ENCODE assay signal across 18 cellular contexts in the genomic region with DNA sequence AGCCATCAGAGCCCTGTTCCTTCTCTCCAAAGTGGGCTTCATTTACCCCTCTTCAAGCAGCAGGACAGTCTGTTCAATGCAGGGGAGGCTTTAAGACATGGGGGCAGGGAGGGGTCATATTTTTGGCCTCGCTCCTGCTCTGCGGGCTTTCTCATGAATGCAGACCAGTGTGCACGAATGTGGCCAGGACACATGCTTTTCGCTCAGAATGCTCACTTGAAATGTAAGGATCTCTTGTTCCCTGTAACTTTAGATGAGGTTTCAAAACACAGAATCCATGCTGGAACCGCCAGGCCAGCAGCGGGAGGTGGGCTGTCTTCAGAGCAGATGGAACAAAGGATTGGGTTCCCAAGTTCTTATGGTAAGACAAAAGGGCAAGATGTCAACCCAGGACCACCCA.
DNase-seq lines count a peak whose midpoint lies in the region; ATAC-seq and TF ChIP-seq lines count a peak whose summit lies in the region.
"Had no signal": no experiment of that assay in that cellular context is flagged by ENCODE, and none has a peak within 500 bp of the region (broad histone marks: within the 10 kb centered on the region; RNA-seq: fewer than 3 reads in every experiment).

No MANE protein-coding gene starts in this region.

- no peak overlapping the region for H3K23ac ChIP-seq in trophoblast cell (ENCODE audit: low read length)

- ATAC-seq in GM19455 (IDR thresholded peaks at IDR 0.05; ENCODE audit: unreplicated experiment), result no peak
- ATAC-seq: natural killer cell, Right ventricle myocardium inferior had no signal

- no peak overlapping the region for H3K18ac ChIP-seq in trophoblast cell (ENCODE audit: low read length)

- H3K79me2 ChIP-seq in trophoblast cell (ENCODE audit: control insufficient read depth, insufficient read depth, low read length, poor library complexity), result no peaks in the 10 kb centered on the region

- no peaks in the 10 kb centered on the region for H3K9me3 Mint-ChIP-seq in Caco-2 (ENCODE audit: unreplicated experiment)
- H3K9me3 Mint-ChIP-seq: activated T-helper 1 cell treated with anti-CD3 and anti-CD28 coated beads, Interleukin-12 subunit alpha, Interleukin-12 subunit beta, Interleukin-2, Interleukin-4 antibody, amounts not matched to agents 30 ng/mL and 10 ng/mL and 1 ng/mL, durations not matched to agents 14 hours and 24 hours and 36 hours; natural killer cell had no signal

- no peak for TF ChIP-seq CTCF in Caco-2 (IDR thresholded peaks at IDR 0.05; ENCODE audit: insufficient read depth in 1 of 2, low read depth in 1 of 2, low read length in 1 of 2, severe bottlenecking in 1 of 2, unreplicated experiment in 1 of 2)
- TF ChIP-seq CTCF in astrocyte of the cerebellum (IDR thresholded peaks at IDR 0.05; ENCODE audit: low read depth, low read length, missing control alignments), result no peak
- TF ChIP-seq CTCF in kidney epithelial cell (IDR thresholded peaks at IDR 0.05; ENCODE audit: insufficient read depth, low read length, poor library complexity, severe bottlenecking), result no peak

- no peak overlapping the region for H3K4me3 Mint-ChIP-seq in Caco-2 (ENCODE audit: unreplicated experiment)
- H3K4me3 Mint-ChIP-seq: activated naive CD8-positive, alpha-beta T cell; activated T-helper 1 cell treated with anti-CD3 and anti-CD28 coated beads, Interleukin-12 subunit alpha, Interleukin-12 subunit beta, Interleukin-2, Interleukin-4 antibody, amounts not matched to agents 30 ng/mL and 10 ng/mL and 1 ng/mL, durations not matched to agents 14 hours and 24 hours and 36 hours; CD14-positive monocyte; natural killer cell had no signal

- peaks cover 6% of the 10 kb centered on the region for H3K36me3 Mint-ChIP-seq in Caco-2 (ENCODE audit: insufficient read depth, unreplicated experiment)
- H3K36me3 Mint-ChIP-seq: activated naive CD8-positive, alpha-beta T cell; CD14-positive monocyte; natural killer cell had no signal

- intact Hi-C loops in Caco-2 (cut with micrococcal nuclease; ENCODE audit: unreplicated experiment), result no loop called here

- no peak overlapping the region for H2AFZ ChIP-seq in trophoblast cell (ENCODE audit: insufficient read depth, low read length, poor library complexity)

- H2BK12ac ChIP-seq in trophoblast cell (ENCODE audit: low read length), result no peak overlapping the region

- no peak overlapping the region for H4K8ac ChIP-seq in trophoblast cell (ENCODE audit: low read depth, low read length)

- H3K4me1 Mint-ChIP-seq in Caco-2 (ENCODE audit: low read depth, unreplicated experiment), result no peaks in the 10 kb centered on the region
- H3K4me1 Mint-ChIP-seq: CD14-positive monocyte, natural killer cell had no signal

- no peak overlapping the region for H4K12ac ChIP-seq in trophoblast cell (ENCODE audit: low read depth, low read length)

- H2BK5ac ChIP-seq in trophoblast cell (ENCODE audit: low read depth, low read length, poor library complexity), result no peak overlapping the region

- in situ Hi-C loops in astrocyte of the cerebellum (cut with HindIII; ENCODE audit: low sequenced_read_pairs), result no loop called here

- H3K79me1 ChIP-seq in trophoblast cell (ENCODE audit: low read length), result no peaks in the 10 kb centered on the region

- H3K27ac Mint-ChIP-seq in Caco-2 (ENCODE audit: unreplicated experiment), result peak overlapping the region; percentile 53
- H3K27ac Mint-ChIP-seq: activated naive CD8-positive, alpha-beta T cell; activated T-helper 1 cell treated with anti-CD3 and anti-CD28 coated beads, Interleukin-12 subunit alpha, Interleukin-12 subunit beta, Interleukin-2, Interleukin-4 antibody, amounts not matched to agents 30 ng/mL and 10 ng/mL and 1 ng/mL, durations not matched to agents 14 hours and 24 hours and 36 hours; natural killer cell had no signal

- H3K4me3 ChIP-seq in Caco-2 (ENCODE audit: low read depth, low read length) (no peak overlapping the region), astrocyte of the cerebellum (ENCODE audit: low read depth, low read length) (no peak overlapping the region), kidney epithelial cell (ENCODE audit: low read depth, low read length) (peak overlapping the region; percentile 4), trophoblast cell (ENCODE audit: low read depth, low read length) (no peak overlapping the region)
- H3K4me3 ChIP-seq: MG63 had no signal

- no peak overlapping the region for H3K4me2 ChIP-seq in trophoblast cell (ENCODE audit: low read length)

- no peaks in the 10 kb centered on the region for H3K4me1 ChIP-seq in Caco-2
- H3K4me1 ChIP-seq in trophoblast cell (ENCODE audit: control insufficient read depth in 1 of 2, insufficient read depth in 2 of 2, low read length in 2 of 2), result no peaks in the 10 kb centered on the region

- CTCF ChIA-PET in Caco-2 (lab: Charles Lee), result interaction anchor here (1.4 kb wide), 1 partner anchor 147 kb away, joined by 4 read pairs; no protein-coding TSS in a partner anchor

- no peak overlapping the region for H4K91ac ChIP-seq in trophoblast cell (ENCODE audit: low read depth, low read length)

- BruUV-seq in Caco-2 (replicated peaks; lab: Mats Ljungman, UMichigan), result no TSS peak

- no peak overlapping the region for H3K9ac ChIP-seq in trophoblast cell (ENCODE audit: low read length)

- no peak overlapping the region for H3K4ac ChIP-seq in trophoblast cell (ENCODE audit: low read depth, low read length)

- H2AK5ac ChIP-seq in trophoblast cell (ENCODE audit: low read length), result no peak overlapping the region

- H2BK120ac ChIP-seq in trophoblast cell (ENCODE audit: insufficient read depth, low read length, poor library complexity), result no peak overlapping the region

- POLR2A ChIA-PET in Caco-2 (lab: Charles Lee), result no interaction called here

- H3K27me3 ChIP-seq in Caco-2 (replicated peaks; ENCODE audit: control insufficient read depth, insufficient read depth, low read length) (no peaks in the 10 kb centered on the region), kidney epithelial cell (ENCODE audit: control insufficient read depth, insufficient read depth, low read length) (no peaks in the 10 kb centered on the region), trophoblast cell (ENCODE audit: insufficient read depth, low read length) (no peaks in the 10 kb centered on the region)
- H3K27me3 ChIP-seq: MG63 had no signal

- no peak overlapping the region for H3K14ac ChIP-seq in trophoblast cell (ENCODE audit: low read length)

- WGBS in trophoblast cell (ENCODE audit: extremely low coverage, insufficient coverage, insufficient read length), result no CpG with 5 or more reads among the region's 6 CpGs

- no peaks in the 10 kb centered on the region for H3K27me3 Mint-ChIP-seq in Caco-2 (ENCODE audit: insufficient read depth, unreplicated experiment)
- H3K27me3 Mint-ChIP-seq: activated naive CD8-positive, alpha-beta T cell had no signal

- H3K9me3 ChIP-seq in Caco-2 (no peaks in the 10 kb centered on the region), trophoblast cell (ENCODE audit: insufficient read depth, low read depth, low read length) (no peaks in the 10 kb centered on the region)
- H3K9me3 ChIP-seq: MG63 had no signal

- H3K36me3 ChIP-seq in Caco-2 (ENCODE audit: control insufficient read depth, insufficient read depth, low read length), result no peaks in the 10 kb centered on the region
- no peaks in the 10 kb centered on the region for H3K36me3 ChIP-seq in kidney epithelial cell (ENCODE audit: control insufficient read depth, insufficient read depth, low read length)
- H3K36me3 ChIP-seq in trophoblast cell (ENCODE audit: control insufficient read depth in 1 of 2, insufficient read depth in 2 of 2, low read length in 2 of 2), result no peaks in the 10 kb centered on the region
- H3K36me3 ChIP-seq: MG63 had no signal

- H3K27ac ChIP-seq in trophoblast cell (ENCODE audit: low read depth, low read length), result no peak overlapping the region

- DNase-seq in Caco-2 (no peak), astrocyte of the cerebellum (ENCODE audit: low read depth) (peak; percentile 29), kidney epithelial cell (ENCODE audit: low read depth) (no peak), trophoblast cell (peak; percentile 49 to 73), NCI-H748 (lab: John Stamatoyannopoulos, UW; ENCODE audit: unreplicated experiment) (no peak), DMS153 treated with DMSO at 0.1 percent for 48 hours (lab: John Stamatoyannopoulos, UW; ENCODE audit: unreplicated experiment) (no peak), activated gamma-delta T cell treated with Interleukin-2 at 50 U/mL for 16 hours (no peak)
- DNase-seq: dermis blood vessel endothelial cell, erythroblast, GF-D8, natural killer cell, NCI-H774 had no signal

Comparison
In these comparisons a context has a peak if more than half of its experiments do, and no peak if none do; other contexts are left out.
1. DNase-seq: peak in astrocyte of the cerebellum (single experiment) and trophoblast cell (2 of 2); none in Caco-2 (0 of 2), kidney epithelial cell (single experiment), NCI-H748 (single experiment), DMS153 treated with DMSO at 0.1 percent for 48 hours (single experiment) and activated gamma-delta T cell treated with Interleukin-2 at 50 U/mL for 16 hours (single experiment).